In genomic region chr9:101509572-101509971, GRCh38 we compare ENCODE assay signal across 22 cellular contexts.
"Had no signal": no experiment of that assay in that cellular context is flagged by ENCODE, and none has a peak within 500 bp of the region (broad histone marks: within the 10 kb centered on the region; RNA-seq: fewer than 3 reads in every experiment).

No MANE protein-coding gene starts in this region.

- H3K4me3 ChIP-seq: esophagus muscularis mucosa, gastroesophageal sphincter, lung, neural progenitor cell, ovary, right atrium auricular region had no signal

- H2AFZ ChIP-seq: neural progenitor cell had no signal

- ATAC-seq: effector memory CD8-positive, alpha-beta T cell; gastroesophageal sphincter; left colon; left ventricle myocardium superior had no signal

- H3K27ac Mint-ChIP-seq: dendritic cell treated with granulocyte-macrophage colony-stimulating factor and Interleukin-4, amounts not matched to agents 40 ng/mL and 50 ng/mL, for 4 days; effector memory CD8-positive, alpha-beta T cell; immature natural killer cell; natural killer cell treated with Interleukin-12 subunit alpha and Interleukin-12 subunit beta and Interleukin-15 and Interleukin-18, amount 100 ng/mL, for 72 hours; neural progenitor cell had no signal

- H3K27me3 Mint-ChIP-seq: dendritic cell treated with granulocyte-macrophage colony-stimulating factor and Interleukin-4, amounts not matched to agents 40 ng/mL and 50 ng/mL, for 4 days had no signal

- H3K4me3 Mint-ChIP-seq: dendritic cell treated with granulocyte-macrophage colony-stimulating factor and Interleukin-4, amounts not matched to agents 40 ng/mL and 50 ng/mL, for 4 days; effector memory CD8-positive, alpha-beta T cell; immature natural killer cell; natural killer cell treated with Interleukin-12 subunit alpha and Interleukin-12 subunit beta and Interleukin-15 and Interleukin-18, amount 100 ng/mL, for 72 hours; neural progenitor cell had no signal

- H3K4me1 Mint-ChIP-seq: immature natural killer cell, neural progenitor cell had no signal

- H3K4me2 ChIP-seq: neural progenitor cell had no signal

- H3K9me3 ChIP-seq: esophagus muscularis mucosa, gastroesophageal sphincter, ovary, right atrium auricular region had no signal

- H3K9ac ChIP-seq: neural progenitor cell had no signal

- DNase-seq: effector memory CD8-positive, alpha-beta T cell; glutamatergic neuron; immature natural killer cell; kidney; left colon; left ventricle myocardium superior; mesenchymal stem cell; midbrain; nucleus accumbens; ovary; small intestine; stimulated activated CD4-positive, alpha-beta T cell treated with anti-CD3 and anti-CD28 coated beads, Interleukin-12 subunit alpha, Interleukin-12 subunit beta, amount 100 ng/mL, for 4 hours; stimulated activated naive CD4-positive, alpha-beta T cell treated with Interleukin-2 at 50 U/mL for 16 hours; trophoblast cell had no signal

- H3K27me3 ChIP-seq: esophagus muscularis mucosa, gastroesophageal sphincter, neural progenitor cell, ovary, right atrium auricular region had no signal

- H3K9me3 Mint-ChIP-seq: dendritic cell treated with granulocyte-macrophage colony-stimulating factor and Interleukin-4, amounts not matched to agents 40 ng/mL and 50 ng/mL, for 4 days; effector memory CD8-positive, alpha-beta T cell; immature natural killer cell; natural killer cell treated with Interleukin-12 subunit alpha and Interleukin-12 subunit beta and Interleukin-15 and Interleukin-18, amount 100 ng/mL, for 72 hours; neural progenitor cell had no signal

- H3K36me3 Mint-ChIP-seq: immature natural killer cell; natural killer cell treated with Interleukin-12 subunit alpha and Interleukin-12 subunit beta and Interleukin-15 and Interleukin-18, amount 100 ng/mL, for 72 hours; neural progenitor cell had no signal

- H3K36me3 ChIP-seq: esophagus muscularis mucosa, gastroesophageal sphincter, neural progenitor cell, ovary, right atrium auricular region had no signal

- H3K27ac ChIP-seq: epithelial cell of prostate, esophagus muscularis mucosa, gastroesophageal sphincter, neural progenitor cell, ovary, right atrium auricular region had no signal
